In genomic region chr15:70097337-70098169, GRCh38 we compare ENCODE assay signal across 8 cellular contexts. TPM values are rescaled to one million over a fixed set of nuclear protein-coding genes. Genes with fewer than 3 reads are reported as not detected.
A peak's percentile ranks its signal among the peaks of the same experiment; 100 is the strongest.
DNase-seq lines count a peak whose midpoint lies in the region; ATAC-seq, FAIRE-seq and TF ChIP-seq lines count a peak whose summit lies in the region.

Gene TLE3 (minus strand): TSS chr15:70097917. CDS start chr15:70096798, 1,119 bp downstream.

- intact Hi-C loops in kidney (cut with DNase I), result no loop called here

- TF ChIP-seq CTCF in chondrocyte (IDR thresholded peaks at IDR 0.05) (peak; percentile 77), kidney (IDR thresholded peaks at IDR 0.05; ENCODE audit: borderline replicate concordance, extremely low read depth, insufficient read depth) (peak; percentile 54)

- H3K9ac ChIP-seq in kidney (ENCODE audit: low read length in 2 of 2), result peak within 1 kb of the TSS; percentile 51 to 82

- H3K36me3 Mint-ChIP-seq in chondrocyte (ENCODE audit: low read depth), result peaks cover 9% of the 10 kb centered on the region

- ATAC-seq in GM19035 (IDR thresholded peaks at IDR 0.05; ENCODE audit: unreplicated experiment) (peak; percentile 41), HG03378 (IDR thresholded peaks at IDR 0.05; ENCODE audit: unreplicated experiment) (peak; percentile 56)

- no peaks in the 10 kb centered on the region for H3K27me3 Mint-ChIP-seq in chondrocyte (ENCODE audit: low read depth)

- H3K4me3 ChIP-seq in kidney (ENCODE audit: low read length in 2 of 2), result peak within 1 kb of the TSS; percentile 62 to 93

- peak within 1 kb of the TSS; percentile 99 for H3K27ac Mint-ChIP-seq in chondrocyte (ENCODE audit: unreplicated experiment)

- peak; percentile 98 for DNase-seq in AG20443 (ENCODE audit: low spot score)
- DNase-seq in NCI-H460 (ENCODE audit: extremely low read depth, low read depth), result peak; percentile 96
- DNase-seq in activated CD4-positive, alpha-beta T cell treated with anti-CD3 and anti-CD28 coated beads for 1 hour, result peak; percentile 97
- DNase-seq in chondrocyte (ENCODE audit: low spot score), result peak; percentile 98
- DNase-seq in kidney, result peak; percentile 100
- DNase-seq in stimulated activated CD4-positive, alpha-beta T cell treated with anti-CD3 and anti-CD28 coated beads, Interleukin-15, amount 100 ng/mL, for 48 hours (ENCODE audit: low read depth in 2 of 2), result peak; percentile 95 to 96

- H3K4me1 ChIP-seq in kidney (ENCODE audit: control insufficient read depth in 1 of 2, insufficient read depth in 1 of 2, low read depth in 1 of 2, low read length in 2 of 2), result peaks cover 22 to 25% of the 10 kb centered on the region in 2 donors

- peaks cover 64% of the 10 kb centered on the region for H3K4me1 Mint-ChIP-seq in chondrocyte (ENCODE audit: low read depth)

- peak within 1 kb of the TSS; percentile 96 for H3K4me3 Mint-ChIP-seq in chondrocyte (ENCODE audit: unreplicated experiment)

- peak; percentile 93 for FAIRE-seq in kidney (lab: Jason Lieb, UNC)

- H3K27ac ChIP-seq in kidney (ENCODE audit: low read depth in 2 of 2, low read length in 2 of 2), result peak within 1 kb of the TSS; percentile 93 to 94

- H3K36me3 ChIP-seq in kidney (ENCODE audit: control insufficient read depth in 1 of 2, insufficient read depth in 2 of 2, low read length in 2 of 2), result no peaks in the 10 kb centered on the region

- H3K9me3 Mint-ChIP-seq in chondrocyte (ENCODE audit: low read depth), result no peaks in the 10 kb centered on the region

- H3K9me3 ChIP-seq in kidney (ENCODE audit: control insufficient read depth in 1 of 2, low read length in 2 of 2), result no peaks in the 10 kb centered on the region

RNA-seq across cellular contexts. Expression of gene TLE3, which starts in this region (rescaled TPM):
- total RNA-seq in NCI-H460 (2014; rRNA removed; shearing (Covaris generic)), result 32.7 and 33.7 TPM in 2 replicates
- 42.5 and 94.9 TPM in 2 replicates for polyA plus RNA-seq in NCI-H460 (2014; cell fraction: nucleus; rRNA removed)
- 36.9 to 53.4 TPM (median 51.3 TPM) in 3 replicates for total RNA-seq in chondrocyte
- 71.7 TPM for total RNA-seq in kidney
- 10.3 TPM for polyA plus RNA-seq in kidney (ENCODE audit: insufficient read depth, low read depth, low replicate concordance)

Comparison
In these comparisons a context has a peak if more than half of its experiments do, and no peak if none do; other contexts are left out.
1. Peak in every context shown above with its lines: DNase-seq, ATAC-seq, H3K4me3 ChIP-seq and H3K27ac ChIP-seq.